1 cellular context compared by ENCODE assay signal in the genomic region with DNA sequence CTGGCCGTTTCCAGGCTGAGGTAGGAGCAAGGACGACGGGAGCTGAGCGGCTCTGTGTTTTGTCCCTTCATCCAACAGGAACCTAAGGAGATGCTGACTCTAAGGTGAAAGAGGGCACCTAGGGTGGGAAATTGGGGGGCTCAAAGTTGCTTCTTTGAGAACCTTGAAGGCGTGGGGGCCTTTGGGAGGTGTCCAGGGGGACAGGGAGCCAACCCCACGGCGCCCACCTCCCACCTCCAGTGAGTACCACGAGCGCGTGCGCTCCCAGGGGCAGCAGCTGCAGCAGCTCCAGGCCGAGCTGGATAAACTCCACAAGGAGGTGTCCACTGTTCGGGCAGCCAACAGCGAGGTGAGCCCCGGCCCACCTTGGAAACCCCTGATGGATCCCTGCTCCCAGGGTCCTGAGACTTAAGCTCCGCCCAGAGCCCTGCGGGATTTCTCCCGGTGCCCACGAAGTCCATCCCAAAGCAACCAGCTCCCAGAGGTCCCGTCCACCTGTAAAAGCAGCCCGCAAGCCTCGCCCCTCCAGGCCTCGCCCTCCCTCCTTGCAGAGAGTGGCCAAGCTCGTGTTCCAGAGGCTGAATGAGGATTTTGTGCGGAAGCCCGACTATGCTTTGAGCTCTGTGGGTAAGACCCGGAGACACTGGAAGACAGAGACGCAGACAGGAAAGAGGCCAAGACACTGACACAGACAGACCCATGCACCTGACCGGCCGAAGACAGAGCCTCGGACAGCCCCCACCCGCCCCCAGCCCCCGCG.
TF ChIP-seq lines count a peak whose summit lies in the region.

No MANE protein-coding gene starts in this region.

TF ChIP-seq in IMR-90, 13 proteins besides CTCF, POLR2A, EP300 and RAD21:
- TF ChIP-seq RCOR1 (IDR thresholded peaks at IDR 0.05; ENCODE audit: insufficient replicate concordance, low read length) (no peak), MAFK (IDR thresholded peaks at IDR 0.05; ENCODE audit: low read depth, low read length) (no peak), NFE2L2 (IDR thresholded peaks at IDR 0.05; ENCODE audit: low read depth, low read length) (no peak), SMC3 (IDR thresholded peaks at IDR 0.05; ENCODE audit: low read depth, low read length) (no peak)
- TF ChIP-seq, protein P1, sequence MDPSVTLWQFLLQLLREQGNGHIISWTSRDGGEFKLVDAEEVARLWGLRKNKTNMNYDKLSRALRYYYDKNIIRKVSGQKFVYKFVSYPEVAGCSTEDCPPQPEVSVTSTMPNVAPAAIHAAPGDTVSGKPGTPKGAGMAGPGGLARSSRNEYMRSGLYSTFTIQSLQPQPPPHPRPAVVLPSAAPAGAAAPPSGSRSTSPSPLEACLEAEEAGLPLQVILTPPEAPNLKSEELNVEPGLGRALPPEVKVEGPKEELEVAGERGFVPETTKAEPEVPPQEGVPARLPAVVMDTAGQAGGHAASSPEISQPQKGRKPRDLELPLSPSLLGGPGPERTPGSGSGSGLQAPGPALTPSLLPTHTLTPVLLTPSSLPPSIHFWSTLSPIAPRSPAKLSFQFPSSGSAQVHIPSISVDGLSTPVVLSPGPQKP (IDR thresholded peaks at IDR 0.05; ENCODE audit: borderline replicate concordance, low read depth, low read length): no peak
